ENCODE assay signal across 18 cellular contexts in genomic region chr9:77523891-77524290, GRCh38.
DNase-seq lines count a peak whose midpoint lies in the region; ATAC-seq, FAIRE-seq and TF ChIP-seq lines count a peak whose summit lies in the region.
"Had no signal": no experiment of that assay in that cellular context is flagged by ENCODE, and none has a peak within 500 bp of the region (broad histone marks: within the 10 kb centered on the region; RNA-seq: fewer than 3 reads in every experiment).

No MANE protein-coding gene starts in this region.

- H3K79me2 ChIP-seq in SK-N-SH (ENCODE audit: insufficient read depth), result no peaks in the 10 kb centered on the region

- no peak for ATAC-seq in GM18861 (IDR thresholded peaks at IDR 0.05; ENCODE audit: unreplicated experiment)
- ATAC-seq: HCT116 had no signal

- POLR2A ChIA-PET in HEK293 (lab: Yijun Ruan, JAX), result no interaction called here
- POLR2A ChIA-PET in SK-N-SH (lab: Yijun Ruan, JAX), result no interaction called here

- H3K9me3 ChIP-seq in HEK293 (ENCODE audit: control insufficient read depth, insufficient read depth, low read depth, low read length) (no peaks in the 10 kb centered on the region), SK-N-SH (no peaks in the 10 kb centered on the region), kidney (ENCODE audit: control insufficient read depth in 1 of 2, low read length in 2 of 2) (no peaks in the 10 kb centered on the region), small intestine (ENCODE audit: control insufficient read depth, low read depth) (no peaks in the 10 kb centered on the region)
- H3K9me3 ChIP-seq: MG63 had no signal

- in situ Hi-C loops in G401 (cut with HindIII; ENCODE audit: low sequenced_read_pairs), result no loop called here

- WGBS in SK-N-SH (ENCODE audit: low lambda C conversion rate), result 36% methylated on average over 2 of the region's 2 CpGs
- WGBS in small intestine, 3 donors, result 17 to 46% (median 30%) methylated on average over 2 of the region's 2 CpGs

- H3K4me3 ChIP-seq in HEK293 (ENCODE audit: low read depth, low read length), result no peak overlapping the region
- no peak overlapping the region for H3K4me3 ChIP-seq in SK-N-SH (ENCODE audit: low read depth in 2 of 2, low read length in 1 of 2)
- no peak overlapping the region for H3K4me3 ChIP-seq in kidney (ENCODE audit: low read length in 2 of 2)
- no peak overlapping the region for H3K4me3 ChIP-seq in small intestine (ENCODE audit: low read depth in 1 of 2, low read length in 2 of 2)
- H3K4me3 ChIP-seq: BLaER1 treated with 17β-estradiol and CSF1 and Interleukin-3, amounts not matched to agents 10 nM and 100 nM; MG63 had no signal

- no peak for TF ChIP-seq CTCF in HEK293 (tag by site-specific recombination; IDR thresholded peaks at IDR 0.05)
- TF ChIP-seq CTCF in SK-N-SH (IDR thresholded peaks at IDR 0.05), result no peak
- no peak for TF ChIP-seq CTCF in kidney (IDR thresholded peaks at IDR 0.05; ENCODE audit: borderline replicate concordance, extremely low read depth, insufficient read depth)

- intact Hi-C loops in kidney (cut with DNase I), result no loop called here

- H2AFZ ChIP-seq in SK-N-SH (ENCODE audit: low read depth), result peak overlapping the region; percentile 32; the same call in 1 of the 2 replicates

- H3K4me1 ChIP-seq in HEK293 (ENCODE audit: control insufficient read depth, insufficient read depth, low read length), result peaks cover 10% of the 10 kb centered on the region; the same call in 1 of the 2 replicates
- H3K4me1 ChIP-seq in SK-N-SH (ENCODE audit: control insufficient read depth in 1 of 2, insufficient read depth in 2 of 2, low read depth in 1 of 2, low read length in 1 of 2), result no peaks in the 10 kb centered on the region; a peak in 1 of 4 replicates
- H3K4me1 ChIP-seq in kidney (ENCODE audit: control insufficient read depth in 1 of 2, insufficient read depth in 1 of 2, low read depth in 1 of 2, low read length in 2 of 2), result peaks cover 0 to 5% of the 10 kb centered on the region in 2 donors
- peaks cover 0 to 2% of the 10 kb centered on the region in 2 donors for H3K4me1 ChIP-seq in small intestine (ENCODE audit: control insufficient read depth in 2 of 2, insufficient read depth in 1 of 2, low read depth in 1 of 2, low read length in 1 of 2)
- H3K4me1 ChIP-seq: BLaER1 treated with 17β-estradiol and CSF1 and Interleukin-3, amounts not matched to agents 10 nM and 100 nM had no signal

- H3K27ac ChIP-seq in HEK293 (ENCODE audit: extremely low read depth, low read depth, low read length) (no peak overlapping the region; the same call in 1 of the 2 replicates), SK-N-SH (ENCODE audit: low read depth in 2 of 2, low read length in 1 of 2) (no peak overlapping the region), kidney (ENCODE audit: low read depth in 2 of 2, low read length in 2 of 2) (no peak overlapping the region), small intestine (ENCODE audit: low read depth in 1 of 2, low read length in 1 of 2) (peak overlapping the region in 1 of 2 donors; percentile 16)
- H3K27ac ChIP-seq: BLaER1 treated with 17β-estradiol and CSF1 and Interleukin-3, amounts not matched to agents 10 nM and 100 nM had no signal

- no peak for TF ChIP-seq EP300 in SK-N-SH (IDR thresholded peaks at IDR 0.05; ENCODE audit: borderline replicate concordance in 1 of 2, low read depth in 1 of 2, low read length in 1 of 2)

- H3K9ac ChIP-seq in SK-N-SH (no peak overlapping the region), kidney (ENCODE audit: low read length in 2 of 2) (no peak overlapping the region)
- H3K9ac ChIP-seq: BLaER1 treated with 17β-estradiol and CSF1 and Interleukin-3, amounts not matched to agents 10 nM and 100 nM had no signal

- H3K36me3 ChIP-seq in HEK293 (ENCODE audit: control insufficient read depth in 2 of 2, insufficient read depth in 1 of 2, low read length in 2 of 2) (no peaks in the 10 kb centered on the region), SK-N-SH (replicated peaks in 1 of 2; ENCODE audit: control insufficient read depth in 1 of 2, insufficient read depth in 2 of 2, low read length in 1 of 2) (no peaks in the 10 kb centered on the region), kidney (ENCODE audit: control insufficient read depth in 1 of 2, insufficient read depth in 2 of 2, low read length in 2 of 2) (no peaks in the 10 kb centered on the region), small intestine (ENCODE audit: control insufficient read depth in 2 of 2, insufficient read depth in 2 of 2, low read length in 2 of 2) (no peaks in the 10 kb centered on the region)
- H3K36me3 ChIP-seq: BLaER1 treated with 17β-estradiol and CSF1 and Interleukin-3, amounts not matched to agents 10 nM and 100 nM; MG63 had no signal

- no peak for DNase-seq in SK-N-SH
- no peak for DNase-seq in kidney
- peak; percentile 74 for DNase-seq in small intestine
- no peak for DNase-seq in NCI-H2196 (lab: John Stamatoyannopoulos, UW; ENCODE audit: unreplicated experiment)
- no peak for DNase-seq in ecto neural progenitor cell (ENCODE audit: low spot score)
- DNase-seq in G401 (ENCODE audit: low spot score), result no peak
- DNase-seq: DMS153, EL, KBM-7, MG63, NCI-H1105, NCI-H1694 treated with DMSO at 0.1 percent for 48 hours, SIG-M5, SW 1271 had no signal

- no peak for TF ChIP-seq RAD21 in SK-N-SH (IDR thresholded peaks at IDR 0.05; ENCODE audit: low read length)

- CTCF ChIA-PET in HEK293 (lab: Yijun Ruan, JAX) (interaction anchor here (0.6 kb wide), 2 partner anchors 36 to 463 kb away, joined by 4 to 5 read pairs; no protein-coding TSS in a partner anchor), SK-N-SH (lab: Yijun Ruan, JAX) (no interaction called here)

- no peaks in the 10 kb centered on the region for H4K20me1 ChIP-seq in SK-N-SH (ENCODE audit: insufficient read depth)
- H4K20me1 ChIP-seq: BLaER1 treated with 17β-estradiol and CSF1 and Interleukin-3, amounts not matched to agents 10 nM and 100 nM had no signal

- H3K4me2 ChIP-seq in SK-N-SH, result no peak overlapping the region
- H3K4me2 ChIP-seq: BLaER1 treated with 17β-estradiol and CSF1 and Interleukin-3, amounts not matched to agents 10 nM and 100 nM had no signal

- no peaks in the 10 kb centered on the region for H3K9me2 ChIP-seq in SK-N-SH

- H3K27me3 ChIP-seq in SK-N-SH (ENCODE audit: insufficient read depth), result no peaks in the 10 kb centered on the region
- H3K27me3 ChIP-seq in small intestine (ENCODE audit: control insufficient read depth in 2 of 2, insufficient read depth in 2 of 2, low read length in 2 of 2), result no peaks in the 10 kb centered on the region
- H3K27me3 ChIP-seq: BLaER1 treated with 17β-estradiol and CSF1 and Interleukin-3, amounts not matched to agents 10 nM and 100 nM; MG63 had no signal

- FAIRE-seq in kidney (lab: Jason Lieb, UNC) (peak; percentile 21), small intestine (lab: Jason Lieb, UNC) (peak; percentile 36)

- no peaks in the 10 kb centered on the region for H3F3A ChIP-seq in SK-N-SH (replicated peaks; ENCODE audit: insufficient read depth)

TF ChIP-seq in HEK293, 187 proteins besides CTCF, POLR2A, EP300 and RAD21:
- TF ChIP-seq OSR2 (tag by site-specific recombination; IDR thresholded peaks at IDR 0.05) (peak; percentile 61), ZNF354C (tag by site-specific recombination; IDR thresholded peaks at IDR 0.05; ENCODE audit: borderline replicate concordance, low read depth) (no peak)

TF ChIP-seq in SK-N-SH, 30 proteins besides CTCF, POLR2A, EP300 and RAD21:
- no peak for TF ChIP-seq USF2 (IDR thresholded peaks at IDR 0.05; ENCODE audit: borderline replicate concordance, low read depth, low read length)
- TF ChIP-seq GATA2 (CRISPR knock-in tag; IDR thresholded peaks at IDR 0.05), result no peak
- no peak for TF ChIP-seq NFIC (IDR thresholded peaks at IDR 0.05; ENCODE audit: borderline replicate concordance)
- TF ChIP-seq TEAD4 (IDR thresholded peaks at IDR 0.05; ENCODE audit: borderline replicate concordance, insufficient read depth), result no peak
- no peak for TF ChIP-seq EZH2phosphoT487 (IDR thresholded peaks at IDR 0.05; ENCODE audit: borderline replicate concordance, low read depth)
- no peak for TF ChIP-seq MEF2A (IDR thresholded peaks at IDR 0.05; ENCODE audit: borderline replicate concordance, low read depth)
- TF ChIP-seq GABPA (IDR thresholded peaks at IDR 0.05; ENCODE audit: low read depth), result no peak
- TF ChIP-seq FOXJ3 (CRISPR knock-in tag; IDR thresholded peaks at IDR 0.05), result no peak
